27 cellular contexts compared by ENCODE assay signal in genomic region chr14:34328178-34328577, GRCh38.
"Had no signal": no experiment of that assay in that cellular context is flagged by ENCODE, and none has a peak within 500 bp of the region (broad histone marks: within the 10 kb centered on the region; RNA-seq: fewer than 3 reads in every experiment).

No MANE protein-coding gene starts in this region.

- H3K9me3 ChIP-seq: gastroesophageal sphincter, heart right ventricle, prostate gland, spleen, thoracic aorta, tibial nerve, upper lobe of left lung had no signal

- H3K9ac ChIP-seq: neural progenitor cell had no signal

- H3K27me3 Mint-ChIP-seq: effector memory CD8-positive, alpha-beta T cell had no signal

- H3K27ac Mint-ChIP-seq: effector memory CD8-positive, alpha-beta T cell; immature natural killer cell; memory B cell; naive thymus-derived CD4-positive, alpha-beta T cell; nephron; neural progenitor cell; stimulated activated memory B cell treated with anti-CD40 and anti-IgM and Interleukin-4, amounts not matched to agents 10 μg/mL and 1 μg/mL and 100 μg/mL, for 72 hours had no signal

- H3K4me2 ChIP-seq: neural progenitor cell had no signal

- H3K4me1 ChIP-seq: neural progenitor cell, prostate gland had no signal

- H3K4me3 Mint-ChIP-seq: effector memory CD8-positive, alpha-beta T cell; immature natural killer cell; memory B cell; naive thymus-derived CD4-positive, alpha-beta T cell; nephron; neural progenitor cell; stimulated activated memory B cell treated with anti-CD40 and anti-IgM and Interleukin-4, amounts not matched to agents 10 μg/mL and 1 μg/mL and 100 μg/mL, for 72 hours had no signal

- H3K36me3 ChIP-seq: gastroesophageal sphincter, heart right ventricle, neural progenitor cell, prostate gland, spleen, thoracic aorta, tibial nerve, upper lobe of left lung had no signal

- H3K27ac ChIP-seq: foreskin keratinocyte, heart right ventricle, neural progenitor cell, prostate gland, skin epidermis, spleen, thoracic aorta, tibial nerve, upper lobe of left lung had no signal

- ATAC-seq: effector memory CD8-positive, alpha-beta T cell; foreskin keratinocyte; gastroesophageal sphincter; heart right ventricle; left lobe of liver; naive thymus-derived CD4-positive, alpha-beta T cell; right cardiac atrium; stimulated activated memory B cell treated with anti-CD40 and anti-IgM and Interleukin-4, amounts not matched to agents 10 μg/mL and 1 μg/mL and 100 μg/mL, for 72 hours; stimulated activated naive CD8-positive, alpha-beta T cell treated with anti-CD3 and anti-CD28 coated beads, Interleukin-15, Interleukin-2, amounts not matched to agents 100 U/mL and 50 U/mL, for 24 hours had no signal

- H3K4me3 ChIP-seq: gastroesophageal sphincter, heart right ventricle, lung, neural progenitor cell, prostate gland, skin epidermis, spleen, thoracic aorta, tibial nerve, upper lobe of left lung had no signal

- H3K27me3 ChIP-seq: foreskin keratinocyte, gastroesophageal sphincter, heart right ventricle, neural progenitor cell, spleen, tibial nerve, upper lobe of left lung had no signal

- DNase-seq: cortex of kidney; effector memory CD8-positive, alpha-beta T cell; foreskin keratinocyte; glutamatergic neuron; heart right ventricle; hypothalamus; immature natural killer cell; kidney; midbrain; naive thymus-derived CD4-positive, alpha-beta T cell; nucleus accumbens; right cardiac atrium; spleen; stimulated activated CD4-positive, alpha-beta T cell treated with anti-CD3 and anti-CD28 coated beads, Interleukin-4, amount 100 ng/mL, for 4 hours; stimulated activated naive CD8-positive, alpha-beta T cell treated with anti-CD3 and anti-CD28 coated beads, Interleukin-15, Interleukin-2, amounts not matched to agents 100 U/mL and 50 U/mL, for 24 hours; upper lobe of left lung had no signal

- H3K9me3 Mint-ChIP-seq: effector memory CD8-positive, alpha-beta T cell; immature natural killer cell; memory B cell; naive thymus-derived CD4-positive, alpha-beta T cell; neural progenitor cell; stimulated activated memory B cell treated with anti-CD40 and anti-IgM and Interleukin-4, amounts not matched to agents 10 μg/mL and 1 μg/mL and 100 μg/mL, for 72 hours had no signal

- H3K4me1 Mint-ChIP-seq: immature natural killer cell had no signal

- H2AFZ ChIP-seq: neural progenitor cell had no signal

- H3K36me3 Mint-ChIP-seq: immature natural killer cell; memory B cell; naive thymus-derived CD4-positive, alpha-beta T cell; neural progenitor cell; stimulated activated memory B cell treated with anti-CD40 and anti-IgM and Interleukin-4, amounts not matched to agents 10 μg/mL and 1 μg/mL and 100 μg/mL, for 72 hours had no signal
